In genomic region chr22:36644333-36644757, GRCh38 we compare ENCODE assay signal across 1 cellular context.
TF ChIP-seq lines count a peak whose summit lies in the region.

No MANE protein-coding gene starts in this region.

TF ChIP-seq in SK-N-SH, 30 proteins besides CTCF, POLR2A, EP300 and RAD21 (continued from another document):
- TF ChIP-seq REST (IDR thresholded peaks at IDR 0.05; ENCODE audit: low read depth, low read length) = peak; percentile 99
- no peak for TF ChIP-seq FOXJ3 (CRISPR knock-in tag; IDR thresholded peaks at IDR 0.05)
- no peak for TF ChIP-seq TEAD4 (IDR thresholded peaks at IDR 0.05; ENCODE audit: borderline replicate concordance, insufficient read depth)
- no peak for TF ChIP-seq IRF3 (IDR thresholded peaks at IDR 0.05; ENCODE audit: low read depth, low read length)
- no peak for TF ChIP-seq NRF1 (IDR thresholded peaks at IDR 0.05; ENCODE audit: low read depth, low read length)
- no peak for TF ChIP-seq MAX (IDR thresholded peaks at IDR 0.05; ENCODE audit: low read depth)
- no peak for TF ChIP-seq ZBTB33 (IDR thresholded peaks at IDR 0.05; ENCODE audit: borderline replicate concordance, low read depth)
- TF ChIP-seq POLR2AphosphoS5 (IDR thresholded peaks at IDR 0.05; ENCODE audit: low read depth, low read length) = no peak
- TF ChIP-seq FOXM1 (IDR thresholded peaks at IDR 0.05; ENCODE audit: low read depth) = no peak
- TF ChIP-seq GATA2 (CRISPR knock-in tag; IDR thresholded peaks at IDR 0.05) = no peak
- no peak for TF ChIP-seq TAF1 (IDR thresholded peaks at IDR 0.05; ENCODE audit: borderline replicate concordance, low read depth, low read length)
- TF ChIP-seq USF1 (IDR thresholded peaks at IDR 0.05; ENCODE audit: borderline replicate concordance, low read depth) = no peak
- TF ChIP-seq RCOR1 (IDR thresholded peaks at IDR 0.05; ENCODE audit: low read length) = no peak
- no peak for TF ChIP-seq SIN3A (IDR thresholded peaks at IDR 0.05; ENCODE audit: borderline replicate concordance, low read depth, low read length)
- no peak for TF ChIP-seq EZH2phosphoT487 (IDR thresholded peaks at IDR 0.05; ENCODE audit: borderline replicate concordance, low read depth)
- no peak for TF ChIP-seq RXRA (IDR thresholded peaks at IDR 0.05; ENCODE audit: borderline replicate concordance, low read depth)
- no peak for TF ChIP-seq CHD2 (IDR thresholded peaks at IDR 0.05; ENCODE audit: low read length, partially characterized antibody)
